In the genomic region with DNA sequence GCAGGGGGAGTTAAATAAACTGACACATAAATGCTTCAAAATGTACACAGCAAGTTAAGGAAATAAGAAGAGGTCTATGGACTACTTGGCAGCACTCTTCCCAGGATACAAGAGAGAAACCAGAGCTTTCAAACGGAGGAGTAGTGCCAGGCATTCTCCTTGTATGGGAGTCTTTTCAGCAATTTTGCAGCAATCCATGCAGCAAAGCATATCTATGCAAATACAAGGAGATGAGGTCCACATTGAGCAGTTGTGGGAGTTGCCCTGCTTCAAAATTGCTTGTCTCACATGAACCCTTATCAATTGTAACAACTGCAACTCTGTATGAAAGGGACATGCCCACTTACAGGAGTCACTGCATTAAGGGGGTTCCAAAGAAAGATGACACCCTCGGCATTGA, we compare ENCODE assay signal across 16 cellular contexts. TPM values are rescaled to one million over a fixed set of nuclear protein-coding genes. Genes with fewer than 3 reads are reported as not detected.
DNase-seq lines count a peak whose midpoint lies in the region; ATAC-seq and TF ChIP-seq lines count a peak whose summit lies in the region.
"Had no signal": no experiment of that assay in that cellular context is flagged by ENCODE, and none has a peak within 500 bp of the region (broad histone marks: within the 10 kb centered on the region; RNA-seq: fewer than 3 reads in every experiment).

No MANE protein-coding gene starts in this region.

- no peaks in the 10 kb centered on the region for H3K36me3 ChIP-seq in testis (ENCODE audit: low read depth, missing control alignments)
- H3K36me3 ChIP-seq: BLaER1 treated with 17β-estradiol and CSF1 and Interleukin-3, amounts not matched to agents 10 nM and 100 nM had no signal

- DNase-seq in DMS53 treated with DMSO at 0.1 percent for 48 hours (lab: John Stamatoyannopoulos, UW; ENCODE audit: unreplicated experiment) (peak; percentile 35), amniotic epithelial cell (ENCODE audit: low read depth) (peak; percentile 23), fibroblast of pulmonary artery (ENCODE audit: low read depth) (peak; percentile 42), testis (peak; percentile 83)
- DNase-seq: ACHN; CD4-positive, CD25-positive, alpha-beta regulatory T cell; DMS 273 treated with DMSO at 0.1 percent for 48 hours; DMS79 treated with DMSO at 0.1 percent for 48 hours; EL; H7; IMR-90; KG1 had no signal

- intact Hi-C loops in testis (cut with DNase I; ENCODE audit: low total_unique reads) = no loop called here

- TF ChIP-seq CTCF in fibroblast of pulmonary artery (IDR thresholded peaks at IDR 0.05; ENCODE audit: low read length, missing control alignments) = no peak
- TF ChIP-seq CTCF in testis (IDR thresholded peaks at IDR 0.05) = no peak

- TF ChIP-seq POLR2A in testis (IDR thresholded peaks at IDR 0.05) = no peak

- H3K27me3 ChIP-seq in testis = no peaks in the 10 kb centered on the region
- H3K27me3 ChIP-seq: BLaER1 treated with 17β-estradiol and CSF1 and Interleukin-3, amounts not matched to agents 10 nM and 100 nM had no signal

- H3K4me3 ChIP-seq in fibroblast of pulmonary artery (replicated peaks; ENCODE audit: low read depth, low read length) (no peak overlapping the region), testis (no peak overlapping the region)
- H3K4me3 ChIP-seq: BLaER1 treated with 17β-estradiol and CSF1 and Interleukin-3, amounts not matched to agents 10 nM and 100 nM had no signal

- ATAC-seq in GM21381 (IDR thresholded peaks at IDR 0.05; ENCODE audit: unreplicated experiment) = no peak
- ATAC-seq in GM21737 (IDR thresholded peaks at IDR 0.05; ENCODE audit: unreplicated experiment) = no peak
- no peak for ATAC-seq in activated CD4-positive, CD25-positive, alpha-beta regulatory T cell treated with anti-CD3 and anti-CD28 coated beads, Interleukin-2, amount 50 U/mL, for 24 hours

- 69 to 73% methylated on average over 2 of the region's 2 CpGs for WGBS in testis, 2 donors

- peak overlapping the region in 1 of 2 donors; percentile 20 for H3K27ac ChIP-seq in testis
- H3K27ac ChIP-seq: BLaER1 treated with 17β-estradiol and CSF1 and Interleukin-3, amounts not matched to agents 10 nM and 100 nM had no signal

- H3K4me1 ChIP-seq in testis = peaks cover 4% of the 10 kb centered on the region

- no peaks in the 10 kb centered on the region for H3K9me3 ChIP-seq in testis
- H3K9me3 ChIP-seq: BLaER1 treated with 17β-estradiol and CSF1 and Interleukin-3, amounts not matched to agents 10 nM and 100 nM had no signal

RNA-seq across cellular contexts. Expression of gene SCN9A, which starts 37.8 kb away (rescaled TPM):
- 100 to 1,000 TPM in 1 of 2 donors, 10 to 100 TPM in 1; 85.7 to 117 TPM for total RNA-seq in testis
- 7.3 TPM for polyA plus RNA-seq in testis (ENCODE audit: insufficient read depth, low read depth, low replicate concordance)
- polyA plus RNA-seq: CD4-positive, CD25-positive, alpha-beta regulatory T cell had no signal

Comparison
In these comparisons a context has a peak if more than half of its experiments do, and no peak if none do; other contexts are left out.
1. DNase-seq: peak in every context shown above with its lines; median percentile 83 in testis; 42 in fibroblast of pulmonary artery; 35 in DMS53 treated with DMSO at 0.1 percent for 48 hours; 23 in amniotic epithelial cell.